ENCODE assay signal across 6 cellular contexts in genomic region chr14:24366375-24366663, GRCh38. TPM values are rescaled to one million over a fixed set of nuclear protein-coding genes. Genes with fewer than 3 reads are reported as not detected.
DNase-seq lines count a peak whose midpoint lies in the region; TF ChIP-seq lines count a peak whose summit lies in the region.

No MANE protein-coding gene starts in this region.

- H3K4me1 ChIP-seq in A673 (ENCODE audit: insufficient read depth, low read length, poor library complexity, severe bottlenecking) = peaks cover 12% of the 10 kb centered on the region
- H3K4me1 ChIP-seq in SJCRH30 = peaks cover 3% of the 10 kb centered on the region

- intact Hi-C loops in A673 (cut with micrococcal nuclease; ENCODE audit: unreplicated experiment) (loop anchor here (5.0 kb wide), 1 partner anchor 46 kb away; no protein-coding TSS in a partner anchor), posterior vena cava (cut with DNase I) (loop anchor here (1.0 to 5.0 kb wide), 2 partner anchors 64 to 71 kb away; no protein-coding TSS in a partner anchor)

- H3K36me3 ChIP-seq in A673 (ENCODE audit: insufficient read depth, low read length, poor library complexity, severe bottlenecking) (no peaks in the 10 kb centered on the region), SJCRH30 (no peaks in the 10 kb centered on the region; the same call in 1 of the 2 replicates), kidney epithelial cell (ENCODE audit: control insufficient read depth, insufficient read depth, low read length) (no peaks in the 10 kb centered on the region)

- H3K27me3 ChIP-seq in A673 (replicated peaks; ENCODE audit: insufficient read depth, low read depth, low read length, poor library complexity) = no peaks in the 10 kb centered on the region
- no peaks in the 10 kb centered on the region for H3K27me3 ChIP-seq in SJCRH30
- no peaks in the 10 kb centered on the region for H3K27me3 ChIP-seq in kidney epithelial cell (ENCODE audit: control insufficient read depth, insufficient read depth, low read length)

- DNase-seq in A673 (ENCODE audit: low spot score) = no peak
- no peak for DNase-seq in SJCRH30
- no peak for DNase-seq in kidney epithelial cell (ENCODE audit: low read depth)
- no peak for DNase-seq in effector CD8-positive, alpha-beta T cell (lab: John Stamatoyannopoulos, UW)
- no peak for DNase-seq in activated CD8-positive, alpha-beta memory T cell treated with anti-CD3 and anti-CD28 coated beads, Interleukin-2, amount 50 U/mL, for 48 hours
- no peak for DNase-seq in posterior vena cava (ENCODE audit: low spot score)

- H3K27ac ChIP-seq in A673 (ENCODE audit: low read depth, low read length, poor library complexity, severe bottlenecking) (peak overlapping the region; percentile 91), SJCRH30 (peak overlapping the region; percentile 85)

- POLR2A ChIA-PET in A673 (lab: Charles Lee; ENCODE audit: low non-redundant PET) = interaction anchor here (0.7 kb wide), 1 partner anchor 74 kb away, joined by 16 read pairs; no protein-coding TSS in a partner anchor

- H3K4me3 ChIP-seq in A673 (ENCODE audit: low read depth, low read length, poor library complexity, severe bottlenecking) (peak overlapping the region; percentile 95), SJCRH30 (peak overlapping the region; percentile 93), kidney epithelial cell (ENCODE audit: low read depth, low read length) (peak overlapping the region; percentile 82)

- no TSS peak for BruUV-seq in A673 (replicated peaks; lab: Mats Ljungman, UMichigan)

- no peaks in the 10 kb centered on the region for H3K9me3 ChIP-seq in A673 (ENCODE audit: low read depth, low read length, poor library complexity, severe bottlenecking)
- H3K9me3 ChIP-seq in SJCRH30 (replicated peaks) = no peaks in the 10 kb centered on the region

- TF ChIP-seq CTCF in A673 (conservative IDR thresholded peaks at IDR 0.05; ENCODE audit: low read depth, low read length) = no peak
- TF ChIP-seq CTCF in kidney epithelial cell (IDR thresholded peaks at IDR 0.05; ENCODE audit: insufficient read depth, low read length, poor library complexity, severe bottlenecking) = no peak

- CTCF ChIA-PET in A673 (lab: Charles Lee) = interaction anchor here (0.7 to 2.1 kb wide), 3 partner anchors 63 to 389 kb away, joined by 4 to 14 read pairs (median 4); partner anchors contain the start of genes CBLN3 and KHNYN

RNA-seq across cellular contexts. Expression of gene NFATC4, which starts 1.7 kb away (rescaled TPM):
- total RNA-seq in A673 (2021) = 38.1 and 69.0 TPM in 2 replicates
- 33.3 and 39.3 TPM in 2 replicates for total RNA-seq in SJCRH30 (2014; rRNA removed; shearing (Covaris generic))
- total RNA-seq in kidney epithelial cell = 8.0 and 14.0 TPM in 2 replicates
- total RNA-seq in posterior vena cava = 10 to 100 TPM; 75.1 to 87.2 TPM

RNA-seq across cellular contexts. Expression of gene RIPK3, which starts 26.5 kb away (rescaled TPM):
- total RNA-seq in A673 (2021) = not detected in 2 replicates
- not detected in 2 replicates for total RNA-seq in SJCRH30 (2014; rRNA removed; shearing (Covaris generic))
- 2.3 and 2.9 TPM in 2 replicates for total RNA-seq in kidney epithelial cell
- 1 to 10 TPM; 8.5 to 9.2 TPM for total RNA-seq in posterior vena cava

RNA-seq across cellular contexts. Expression of gene ADCY4, which starts 31.4 kb away (rescaled TPM):
- total RNA-seq in A673 (2021) (0.84 and 1.5 TPM in 2 replicates), kidney epithelial cell (4.0 and 9.0 TPM in 2 replicates), posterior vena cava (10 to 100 TPM; 35.2 to 36.0 TPM)
- total RNA-seq in SJCRH30 (2014; rRNA removed; shearing (Covaris generic)) = 0.03 TPM in 1 of 2 replicates, not detected in the other

RNA-seq across cellular contexts. Expression of gene NYNRIN, which starts 32.5 kb away (rescaled TPM):
- total RNA-seq in A673 (2021) = 8.6 and 17.3 TPM in 2 replicates
- total RNA-seq in SJCRH30 (2014; rRNA removed; shearing (Covaris generic)) = 11.9 and 12.1 TPM in 2 replicates
- total RNA-seq in kidney epithelial cell = 6.0 and 6.3 TPM in 2 replicates
- total RNA-seq in posterior vena cava = 10 to 100 TPM; 13.1 to 15.1 TPM

RNA-seq across cellular contexts. Expression of gene LTB4R, which starts 55.0 kb away (rescaled TPM):
- 6.6 and 8.9 TPM in 2 replicates for total RNA-seq in A673 (2021)
- 2.0 and 3.8 TPM in 2 replicates for total RNA-seq in SJCRH30 (2014; rRNA removed; shearing (Covaris generic))
- total RNA-seq in kidney epithelial cell = 2.8 and 4.7 TPM in 2 replicates
- 1 to 10 TPM; 5.6 TPM for total RNA-seq in posterior vena cava
